In the genomic region with DNA sequence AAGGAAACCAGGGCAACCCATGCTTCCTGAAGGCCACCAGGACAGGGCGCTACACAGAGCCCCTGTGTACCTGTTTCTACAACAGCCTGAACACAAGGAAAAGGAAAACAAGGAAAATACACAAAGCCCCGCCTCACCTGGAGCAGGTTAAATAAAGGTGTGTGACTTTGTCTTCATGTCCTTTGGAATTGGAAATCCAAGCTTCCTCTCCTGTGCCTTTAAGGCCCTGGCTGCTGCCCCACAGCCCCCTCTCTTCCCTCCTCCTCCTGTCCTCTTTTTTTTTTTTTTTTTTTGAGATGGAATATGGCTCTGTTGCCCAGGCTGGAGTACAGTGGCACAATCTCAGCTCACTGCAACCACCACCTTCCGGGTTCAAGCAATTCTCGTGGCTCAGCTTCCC, we compare ENCODE assay signal across 7 cellular contexts. TPM values are rescaled to one million over a fixed set of nuclear protein-coding genes. Genes with fewer than 3 reads are reported as not detected.
DNase-seq lines count a peak whose midpoint lies in the region; ATAC-seq, FAIRE-seq and TF ChIP-seq lines count a peak whose summit lies in the region.
"Not testable (repeated sequence)": the region's sequence is repeated elsewhere in the genome, so short reads cannot be mapped to it uniquely, and the experiment has no call there.

No MANE protein-coding gene starts in this region.

- TF ChIP-seq EP300 in transverse colon (IDR thresholded peaks at IDR 0.05; ENCODE audit: low read depth) = not testable (repeated sequence)

- TF ChIP-seq POLR2A in transverse colon (IDR thresholded peaks at IDR 0.05) = peak; percentile 27

- H3K79me2 ChIP-seq in hepatocyte = not testable (repeated sequence)

- not testable (repeated sequence) for H3K4me1 ChIP-seq in hepatocyte (ENCODE audit: insufficient read depth); mucosa of descending colon (ENCODE audit: low read depth); mucosa of rectum (ENCODE audit: control insufficient read depth in 2 of 2, insufficient read depth in 2 of 2, low read length in 2 of 2); small intestine (ENCODE audit: control insufficient read depth in 2 of 2, insufficient read depth in 1 of 2, low read depth in 1 of 2, low read length in 1 of 2); transverse colon

- not testable (repeated sequence) for H3K36me3 ChIP-seq in hepatocyte (replicated peaks; ENCODE audit: insufficient read depth, low read depth); mucosa of descending colon (ENCODE audit: low read depth); mucosa of rectum (ENCODE audit: control insufficient read depth in 2 of 2, insufficient read depth in 2 of 2, low read length in 2 of 2); small intestine (ENCODE audit: control insufficient read depth in 2 of 2, insufficient read depth in 2 of 2, low read length in 2 of 2); transverse colon

- peak; percentile 90 for ATAC-seq in mucosa of descending colon

- H3K4me2 ChIP-seq in hepatocyte = not testable (repeated sequence)

- WGBS in hepatocyte (ENCODE audit: low lambda C conversion rate, missing lambda C conversion rate) = 77% methylated on average over 4 of the region's 4 CpGs
- WGBS in small intestine, 3 donors = 25 to 60% (median 26%) methylated on average over 4 of the region's 4 CpGs
- WGBS in transverse colon (ENCODE audit: low coverage in 1 of 2), 2 donors = 36 to 48% methylated on average over 2 to 4 of the region's 4 CpGs

- not testable (repeated sequence) for H2AFZ ChIP-seq in hepatocyte

- DNase-seq in NCI-H2029 (lab: John Stamatoyannopoulos, UW) (peak; percentile 36), mucosa of descending colon (peak; percentile 56 to 87 (median 60)), small intestine (peak; percentile 61), transverse colon (peak; percentile 71)
- not testable (repeated sequence) for DNase-seq in hepatocyte (ENCODE audit: low spot score)

- intact Hi-C loops in mucosa of descending colon (cut with DNase I, micrococcal nuclease); transverse colon (cut with DNase I; ENCODE audit: low total_unique reads): not testable (repeated sequence)

- not testable (repeated sequence) for H3K27me3 ChIP-seq in hepatocyte; mucosa of rectum (ENCODE audit: control insufficient read depth in 2 of 2, insufficient read depth in 2 of 2, low read length in 2 of 2); small intestine (ENCODE audit: control insufficient read depth in 2 of 2, insufficient read depth in 2 of 2, low read length in 2 of 2); transverse colon

- in situ Hi-C loops in transverse colon (cut with MboI; ENCODE audit: low pct_ligation_motif_present in 1 of 4, low pct_unique_long_range_greater_than_20kb in 1 of 4, low sequenced_read_pairs in 3 of 4) = not testable (repeated sequence)

- H3K27ac ChIP-seq in VCaP (peak overlapping the region; percentile 39; the same call in 1 of the 2 replicates), hepatocyte (peak overlapping the region; percentile 60), mucosa of rectum (ENCODE audit: low read depth in 2 of 2, low read length in 2 of 2) (peak overlapping the region; percentile 68 to 70), small intestine (ENCODE audit: low read depth in 1 of 2, low read length in 1 of 2) (peak overlapping the region in 1 of 2 donors; percentile 34), transverse colon (peak overlapping the region; percentile 60 to 84 (median 76))

- H3K9ac ChIP-seq in mucosa of rectum (ENCODE audit: low read depth in 1 of 2, low read length in 2 of 2) = peak overlapping the region in 1 of 2 donors; percentile 32

- H3K9me3 ChIP-seq in hepatocyte (ENCODE audit: low read depth); mucosa of descending colon; mucosa of rectum (ENCODE audit: control insufficient read depth in 2 of 2, low read length in 2 of 2); small intestine (ENCODE audit: control insufficient read depth, low read depth); transverse colon: not testable (repeated sequence)

- FAIRE-seq in small intestine (lab: Jason Lieb, UNC) = not testable (repeated sequence)

- not testable (repeated sequence) for H3K9me2 ChIP-seq in hepatocyte (replicated peaks; ENCODE audit: insufficient read depth)

- not testable (repeated sequence) for H4K20me1 ChIP-seq in hepatocyte (ENCODE audit: insufficient read depth, poor library complexity, severe bottlenecking)

- not testable (repeated sequence) for H3K4me3 ChIP-seq in hepatocyte; mucosa of descending colon; small intestine (ENCODE audit: low read depth in 1 of 2, low read length in 2 of 2)
- H3K4me3 ChIP-seq in mucosa of rectum (ENCODE audit: low read length in 2 of 2) (peak overlapping the region; percentile 35 to 44), transverse colon (peak overlapping the region in 1 of 4 donors; percentile 26)

- not testable (repeated sequence) for TF ChIP-seq CTCF in VCaP (conservative IDR thresholded peaks at IDR 0.05); hepatocyte (IDR thresholded peaks at IDR 0.05; ENCODE audit: poor library complexity); mucosa of descending colon (IDR thresholded peaks at IDR 0.05); transverse colon (IDR thresholded peaks at IDR 0.05)

RNA-seq across cellular contexts. Expression of gene UNC93B1, which starts 57.5 kb away (rescaled TPM):
- total RNA-seq in hepatocyte (22.6 and 23.5 TPM in 2 replicates), mucosa of descending colon (10 to 100 TPM; 30.1 to 47.5 (median 46.8) TPM), transverse colon (10 to 100 TPM; 32.2 to 67.7 (median 54.7) TPM)
- polyA plus RNA-seq in hepatocyte (38.0 and 42.9 TPM in 2 replicates), small intestine (10 to 100 TPM; 37.9 to 82.1 (median 45.0) TPM)
